In genomic region chr10:70333268-70333667, GRCh38 we compare ENCODE assay signal across 20 cellular contexts. TPM values are rescaled to one million over a fixed set of nuclear protein-coding genes. Genes with fewer than 3 reads are reported as not detected.
DNase-seq lines count a peak whose midpoint lies in the region; ATAC-seq, FAIRE-seq and TF ChIP-seq lines count a peak whose summit lies in the region.
"Had no signal": no experiment of that assay in that cellular context is flagged by ENCODE, and none has a peak within 500 bp of the region (broad histone marks: within the 10 kb centered on the region; RNA-seq: fewer than 3 reads in every experiment).

No MANE protein-coding gene starts in this region.

- intact Hi-C loops in HepG2 (cut with micrococcal nuclease; ENCODE audit: unreplicated experiment), result no loop called here
- intact Hi-C loops in right lobe of liver (cut with DNase I), result no loop called here
- intact Hi-C loops in spleen (cut with DNase I; ENCODE audit: low total_unique reads), result no loop called here
- intact Hi-C loops in mammary epithelial cell (cut with micrococcal nuclease), result loop anchor here (5.0 kb wide), 2 partner anchors 36 to 66 kb away; no protein-coding TSS in a partner anchor

- no peak for TF ChIP-seq POLR2A in HepG2 (IDR thresholded peaks at IDR 0.05; ENCODE audit: insufficient read depth in 1 of 2, low read depth in 2 of 2, low read length in 2 of 2)
- no peak for TF ChIP-seq POLR2A in right lobe of liver (IDR thresholded peaks at IDR 0.05)
- TF ChIP-seq POLR2A in spleen (IDR thresholded peaks at IDR 0.05), result no peak

- H4K20me1 ChIP-seq in HepG2 (ENCODE audit: insufficient read depth, low read length), result no peaks in the 10 kb centered on the region
- no peaks in the 10 kb centered on the region for H4K20me1 ChIP-seq in mammary epithelial cell (ENCODE audit: insufficient read depth, low read length)

- no peak overlapping the region for H3K23ac ChIP-seq in mesenchymal stem cell (ENCODE audit: low read length in 2 of 2)

- peak overlapping the region; percentile 79 for H4K8ac ChIP-seq in mesenchymal stem cell (ENCODE audit: low read length)

- no peak overlapping the region for H2BK15ac ChIP-seq in mesenchymal stem cell (ENCODE audit: low read depth, poor library complexity, severe bottlenecking)

- H2BK120ac ChIP-seq in mesenchymal stem cell (ENCODE audit: low read depth, low read length), result peak overlapping the region; percentile 37

- TF ChIP-seq CTCF in HepG2 (CRISPR knock-in tag; IDR thresholded peaks at IDR 0.05), result no peak
- TF ChIP-seq CTCF in right lobe of liver (IDR thresholded peaks at IDR 0.05), result no peak
- no peak for TF ChIP-seq CTCF in HEK293 (tag by site-specific recombination; IDR thresholded peaks at IDR 0.05)
- no peak for TF ChIP-seq CTCF in spleen (IDR thresholded peaks at IDR 0.05 in 8 of 11, conservative IDR thresholded peaks at IDR 0.05 in 3 of 11)
- no peak for TF ChIP-seq CTCF in mammary epithelial cell (conservative IDR thresholded peaks at IDR 0.05 in 1 of 2, IDR thresholded peaks at IDR 0.05 in 1 of 2; ENCODE audit: extremely low read depth in 1 of 2, insufficient read depth in 1 of 2, low read depth in 1 of 2, low read length in 2 of 2)

- in situ Hi-C loops in HepG2 (cut with HindIII; ENCODE audit: extremely low pct_ligation_motif_present, low pct_unique_long_range_greater_than_20kb), result no loop called here
- in situ Hi-C loops in mammary epithelial cell (cut with MboI; ENCODE audit: low sequenced_read_pairs in 2 of 2), result no loop called here

- no peak overlapping the region for H3K4me3 ChIP-seq in HepG2 (replicated peaks in 1 of 3; ENCODE audit: insufficient read depth in 1 of 3, low read depth in 2 of 3, low read length in 3 of 3)
- no peak overlapping the region for H3K4me3 ChIP-seq in right lobe of liver
- no peak overlapping the region for H3K4me3 ChIP-seq in HEK293 (ENCODE audit: low read depth, low read length)
- no peak overlapping the region for H3K4me3 ChIP-seq in mesenchymal stem cell (ENCODE audit: insufficient read depth in 1 of 2, low read depth in 1 of 2, low read length in 2 of 2)
- no peak overlapping the region for H3K4me3 ChIP-seq in spleen
- no peak overlapping the region for H3K4me3 ChIP-seq in mammary epithelial cell (replicated peaks in 1 of 3; ENCODE audit: insufficient read depth in 1 of 3, low read depth in 2 of 3, low read length in 3 of 3)
- H3K4me3 ChIP-seq: GM23248 had no signal

- BruUV-seq in HepG2 (replicated peaks; lab: Mats Ljungman, UMichigan) (no TSS peak), mammary epithelial cell (replicated peaks; lab: Mats Ljungman, UMichigan) (no TSS peak)

- H3K36me3 ChIP-seq in HepG2 (replicated peaks in 1 of 2; ENCODE audit: control insufficient read depth in 1 of 2, insufficient read depth in 2 of 2, low read length in 2 of 2) (no peaks in the 10 kb centered on the region), right lobe of liver (no peaks in the 10 kb centered on the region), HEK293 (ENCODE audit: control insufficient read depth in 2 of 2, insufficient read depth in 1 of 2, low read length in 2 of 2) (no peaks in the 10 kb centered on the region), mesenchymal stem cell (ENCODE audit: control insufficient read depth in 1 of 2, insufficient read depth in 2 of 2, low read depth in 1 of 2, low read length in 2 of 2) (peaks cover 0 to 16% of the 10 kb centered on the region in 2 experiments), spleen (no peaks in the 10 kb centered on the region), mammary epithelial cell (ENCODE audit: insufficient read depth, low read length) (no peaks in the 10 kb centered on the region)

- no peak overlapping the region for H3K9ac ChIP-seq in HepG2 (ENCODE audit: insufficient read depth, low read depth, low read length)
- H3K9ac ChIP-seq in mesenchymal stem cell (ENCODE audit: low read length), result no peak overlapping the region
- H3K9ac ChIP-seq in mammary epithelial cell (ENCODE audit: insufficient read depth, low read length), result no peak overlapping the region
- H3K9ac ChIP-seq: GM23248 had no signal

- H3K18ac ChIP-seq in mesenchymal stem cell (ENCODE audit: low read depth in 1 of 2, low read length in 2 of 2), result peak overlapping the region; percentile 28 to 47

- POLR2A ChIA-PET in HepG2 (lab: Yijun Ruan, JAX), result interaction anchor here (1.9 kb wide), 3 partner anchors 9 to 19 kb away, joined by 7 to 11 read pairs (median 7); no protein-coding TSS in a partner anchor
- POLR2A ChIA-PET in HEK293 (lab: Yijun Ruan, JAX), result interaction anchor here (0.7 kb wide), 1 partner anchor 183 kb away, joined by 3 read pairs; no protein-coding TSS in a partner anchor

- H3K4me2 ChIP-seq in HepG2 (ENCODE audit: low read depth, low read length) (no peak overlapping the region), mesenchymal stem cell (ENCODE audit: low read length, poor library complexity, severe bottlenecking) (no peak overlapping the region), mammary epithelial cell (ENCODE audit: insufficient read depth, low read depth, low read length) (no peak overlapping the region)

- H2AFZ ChIP-seq in HepG2 (ENCODE audit: low read length), result no peak overlapping the region
- no peak overlapping the region for H2AFZ ChIP-seq in mesenchymal stem cell (ENCODE audit: low read depth, low read length)
- H2AFZ ChIP-seq in mammary epithelial cell (ENCODE audit: low read depth, low read length), result no peak overlapping the region
- H2AFZ ChIP-seq: GM23248 had no signal

- H3K27ac ChIP-seq in HepG2 (ENCODE audit: extremely low read length, insufficient read depth, low read length), result no peak overlapping the region
- H3K27ac ChIP-seq in right lobe of liver, result no peak overlapping the region
- no peak overlapping the region for H3K27ac ChIP-seq in HEK293 (ENCODE audit: extremely low read depth, low read depth, low read length)
- H3K27ac ChIP-seq in mesenchymal stem cell (ENCODE audit: low read length, poor library complexity, severe bottlenecking), result no peak overlapping the region
- H3K27ac ChIP-seq in spleen, result no peak overlapping the region
- no peak overlapping the region for H3K27ac ChIP-seq in mammary epithelial cell (ENCODE audit: insufficient read depth, low read depth, low read length)
- H3K27ac ChIP-seq: GM23248, HL-60 had no signal

- H3K79me1 ChIP-seq in mesenchymal stem cell (replicated peaks; ENCODE audit: low read length, poor library complexity, severe bottlenecking), result peaks cover 17% of the 10 kb centered on the region

- peak overlapping the region in 1 of 2 experiments; percentile 65 for H3K4ac ChIP-seq in mesenchymal stem cell (ENCODE audit: low read depth in 1 of 2, low read length in 2 of 2)

- H3K27me3 ChIP-seq in HepG2 (ENCODE audit: control insufficient read depth in 1 of 2, insufficient read depth in 2 of 2, low read length in 2 of 2) (no peaks in the 10 kb centered on the region), right lobe of liver (no peaks in the 10 kb centered on the region), mesenchymal stem cell (ENCODE audit: control insufficient read depth in 1 of 2, insufficient read depth in 1 of 2, low read length in 2 of 2) (no peaks in the 10 kb centered on the region), spleen (replicated peaks in 1 of 7) (peaks cover 0 to 32% (median 0%) of the 10 kb centered on the region in 7 donors), mammary epithelial cell (ENCODE audit: insufficient read depth, low read length) (no peaks in the 10 kb centered on the region)

- H4K91ac ChIP-seq in mesenchymal stem cell (ENCODE audit: low read length), result peak overlapping the region; percentile 46

- H3K79me2 ChIP-seq in HepG2 (ENCODE audit: insufficient read depth, low read length) (no peaks in the 10 kb centered on the region), mammary epithelial cell (ENCODE audit: insufficient read depth, low read length) (no peaks in the 10 kb centered on the region)

- DNase-seq in HepG2 (ENCODE audit: low spot score) (no peak), right lobe of liver (no peak), mesenchymal stem cell (no peak), spleen (peak; percentile 27), mammary epithelial cell (no peak)
- DNase-seq: ACHN; C1 segment of cervical spinal cord; Calu3; CD4-positive, alpha-beta T cell; DMS 273 treated with DMSO at 0.1 percent for 48 hours; EL; GM23248; H7; KBM-7 had no signal

- dilution Hi-C loops in mammary epithelial cell (cut with HindIII; ENCODE audit: low sequenced_read_pairs), result no loop called here

- H3K4me1 ChIP-seq in HepG2 (ENCODE audit: insufficient read depth, low read length), result peaks cover 20% of the 10 kb centered on the region
- H3K4me1 ChIP-seq in right lobe of liver, result peaks cover 0 to 16% (median 9%) of the 10 kb centered on the region in 4 donors
- H3K4me1 ChIP-seq in HEK293 (ENCODE audit: control insufficient read depth, insufficient read depth, low read length), result peaks cover 7% of the 10 kb centered on the region
- peaks cover 30% of the 10 kb centered on the region for H3K4me1 ChIP-seq in mesenchymal stem cell (ENCODE audit: control insufficient read depth, insufficient read depth, low read depth, low read length)
- H3K4me1 ChIP-seq in spleen, result peaks cover 17 to 79% (median 36%) of the 10 kb centered on the region in 6 donors
- H3K4me1 ChIP-seq in mammary epithelial cell (ENCODE audit: insufficient read depth, low read length), result peaks cover 20% of the 10 kb centered on the region

- H2BK5ac ChIP-seq in mesenchymal stem cell (ENCODE audit: low read depth, low read length, poor library complexity, severe bottlenecking), result no peak overlapping the region

- no peak overlapping the region for H3K14ac ChIP-seq in mesenchymal stem cell (ENCODE audit: low read length in 2 of 2)

- no peak for FAIRE-seq in HepG2 (lab: Jason Lieb, UNC)
- FAIRE-seq: G401.6, GM12891 had no signal

- CTCF ChIA-PET in HepG2 (lab: Yijun Ruan, JAX; ENCODE audit: low intra/inter-chr PET ratio, low total read pairs), result no interaction called here
- CTCF ChIA-PET in HEK293 (lab: Yijun Ruan, JAX), result interaction anchor here (1.1 to 2.0 kb wide), 3 partner anchors 31 to 111 kb away, joined by 3 to 4 read pairs (median 4); no protein-coding TSS in a partner anchor
- CTCF ChIA-PET in mammary epithelial cell (lab: Charles Lee; ENCODE audit: low non-redundant PET), result no interaction called here

- H2BK12ac ChIP-seq in mesenchymal stem cell (ENCODE audit: low read length in 2 of 2), result peak overlapping the region in 1 of 2 experiments; percentile 92

- ATAC-seq in HepG2 (no peak), right lobe of liver (no peak), GM21423 (IDR thresholded peaks at IDR 0.05; ENCODE audit: unreplicated experiment) (no peak), GM21717 (IDR thresholded peaks at IDR 0.05; ENCODE audit: unreplicated experiment) (no peak)

- TF ChIP-seq RAD21 in HepG2 (CRISPR knock-in tag; IDR thresholded peaks at IDR 0.05), result no peak

- 100% methylated on average over 1 of the region's 2 CpGs for WGBS in HepG2 (ENCODE audit: low lambda C conversion rate)
- WGBS in right lobe of liver (ENCODE audit: insufficient coverage, low coverage, low lambda C conversion rate, missing lambda C conversion rate), result no CpG with 5 or more reads among the region's 2 CpGs
- WGBS in mesenchymal stem cell, result 100% methylated on average over 1 of the region's 2 CpGs
- WGBS in spleen, 5 donors, result 92 to 100% (median 95%) methylated on average over 2 of the region's 2 CpGs
- 100% methylated on average over 2 of the region's 2 CpGs for WGBS in mammary epithelial cell (ENCODE audit: low coverage, missing lambda C conversion rate)

- 0 out of 2 replicates have a peak, but pooled peaks cover 10% of the 10 kb centered on the region for H3K9me3 ChIP-seq in HepG2 (ENCODE audit: low read length)
- no peaks in the 10 kb centered on the region for H3K9me3 ChIP-seq in right lobe of liver
- no peaks in the 10 kb centered on the region for H3K9me3 ChIP-seq in HEK293 (ENCODE audit: control insufficient read depth, insufficient read depth, low read depth, low read length)
- peaks cover 10% of the 10 kb centered on the region for H3K9me3 ChIP-seq in mesenchymal stem cell (ENCODE audit: control insufficient read depth, low read length)
- H3K9me3 ChIP-seq in spleen, result peaks cover 0 to 14% (median 0%) of the 10 kb centered on the region in 8 donors
- H3K9me3 ChIP-seq in mammary epithelial cell (replicated peaks; ENCODE audit: insufficient read depth, low read length), result no peaks in the 10 kb centered on the region

- peak overlapping the region; percentile 57 for H2AK5ac ChIP-seq in mesenchymal stem cell (ENCODE audit: low read length, severe bottlenecking)

- TF ChIP-seq EP300 in HepG2 (IDR thresholded peaks at IDR 0.05; ENCODE audit: low read depth in 2 of 2, low read length in 2 of 2), result no peak
- TF ChIP-seq EP300 in HepG2 (CRISPR knock-in tag; IDR thresholded peaks at IDR 0.05; ENCODE audit: borderline replicate concordance), result no peak

RNA-seq across cellular contexts. Expression of gene LRRC20, which starts 49.2 kb away (rescaled TPM):
- total RNA-seq in HepG2 (2016; rRNA removed; fragmentation: Illumina TruSeq; extraction: Trizol), result 37.5 and 38.6 TPM in 2 replicates
- 7.5 and 7.6 TPM in 2 replicates for total RNA-seq in HepG2 (2016; cell fraction: cytosol; rRNA removed; fragmentation: Illumina TruSeq; extraction: Trizol; ENCODE audit: low read depth)
- 31.9 and 38.9 TPM in 2 replicates for total RNA-seq in HepG2 (2016; cell fraction: insoluble cytoplasmic fraction; rRNA removed; fragmentation: Illumina TruSeq; extraction: Trizol)
- total RNA-seq in HepG2 (2016; cell fraction: membrane; rRNA removed; fragmentation: Illumina TruSeq; extraction: Trizol), result 28.7 and 30.2 TPM in 2 replicates
- total RNA-seq in HepG2 (2016; cell fraction: nucleus; rRNA removed; fragmentation: Illumina TruSeq; extraction: Trizol), result 21.0 and 21.2 TPM in 2 replicates
- polyA plus RNA-seq in HepG2 (2011; rRNA removed), result 31.1 and 37.0 TPM in 2 replicates
- 40.7 and 41.5 TPM in 2 replicates for polyA plus RNA-seq in HepG2 (2011; cell fraction: cytosol; rRNA removed)
- polyA plus RNA-seq in HepG2 (2011; cell fraction: nucleus; rRNA removed), result 39.1 and 48.3 TPM in 2 replicates
- 20.8 and 26.7 TPM in 2 replicates for polyA plus RNA-seq in HepG2 (2012)
- 6.9 and 8.4 TPM in 2 replicates for polyA plus RNA-seq in HepG2 (2016; cell fraction: cytosol; fragmentation: Illumina TruSeq; extraction: Trizol; ENCODE audit: low read depth)
- polyA plus RNA-seq in HepG2 (2016; cell fraction: insoluble cytoplasmic fraction; fragmentation: Illumina TruSeq; extraction: Trizol; ENCODE audit: low read depth), result 39.8 and 43.5 TPM in 2 replicates
- polyA plus RNA-seq in HepG2 (2016; cell fraction: membrane; fragmentation: Illumina TruSeq; extraction: Trizol; ENCODE audit: low read depth), result 24.8 and 26.5 TPM in 2 replicates
- 43.4 and 44.0 TPM in 2 replicates for polyA plus RNA-seq in HepG2 (2016; cell fraction: nucleus; fragmentation: Illumina TruSeq; extraction: Trizol; ENCODE audit: insufficient read depth, low read depth)
- 8.9 and 35.0 TPM in 2 replicates for polyA minus RNA-seq in HepG2 (2011; rRNA and poly(A)+ RNA removed; ENCODE audit: low replicate concordance)
- 14.2 and 15.2 TPM in 2 replicates for polyA minus RNA-seq in HepG2 (2011; cell fraction: cytosol; rRNA and poly(A)+ RNA removed)
- polyA minus RNA-seq in HepG2 (2011; cell fraction: nucleus; rRNA and poly(A)+ RNA removed), result 8.6 and 11.4 TPM in 2 replicates
- total RNA-seq in right lobe of liver, result 10 to 100 TPM in 5 of 6 experiments, 1 to 10 TPM in 1; 9.6 to 22.5 (median 16.6) TPM
- 15.0 TPM for polyA plus RNA-seq in mesenchymal stem cell (2013, experiment 1 of 2)
- 16.2 TPM for polyA plus RNA-seq in mesenchymal stem cell (2013, experiment 2 of 2)
- 1 to 10 TPM; 2.4 to 4.9 (median 3.9) TPM for total RNA-seq in spleen
- 1 to 10 TPM; 1.6 to 3.6 (median 2.9) TPM for polyA plus RNA-seq in spleen
- 1 to 10 TPM; 3.0 to 9.4 TPM for total RNA-seq in mammary epithelial cell
- polyA plus RNA-seq in mammary epithelial cell, result 14.2 TPM
- polyA minus RNA-seq in mammary epithelial cell, result 2.9 TPM

RNA-seq across cellular contexts. Expression of gene NPFFR1, which starts 49.5 kb away (rescaled TPM):
- total RNA-seq in HepG2 (2016; rRNA removed; fragmentation: Illumina TruSeq; extraction: Trizol) (under 0.01 TPM in 1 of 2 replicates, not detected in the other), right lobe of liver (not detected), spleen (under 1 TPM in 5 of 7 donors, not detected in 2; 0.06 to 0.63 (median 0.09) TPM), mammary epithelial cell (under 1 TPM in 1 of 2 donors, not detected in 1; under 0.01 TPM)
- under 0.01 TPM in 1 of 2 replicates, not detected in the other for total RNA-seq in HepG2 (2016; cell fraction: cytosol; rRNA removed; fragmentation: Illumina TruSeq; extraction: Trizol; ENCODE audit: low read depth)
- 0.02 TPM in 1 of 2 replicates, not detected in the other for total RNA-seq in HepG2 (2016; cell fraction: insoluble cytoplasmic fraction; rRNA removed; fragmentation: Illumina TruSeq; extraction: Trizol)
- total RNA-seq in HepG2 (2016; cell fraction: membrane; rRNA removed; fragmentation: Illumina TruSeq; extraction: Trizol), result not detected in 2 replicates
- total RNA-seq in HepG2 (2016; cell fraction: nucleus; rRNA removed; fragmentation: Illumina TruSeq; extraction: Trizol), result not detected in 2 replicates
- polyA plus RNA-seq in HepG2 (2011; rRNA removed) (not detected in 2 replicates), spleen (under 1 TPM; under 0.01 to 0.15 (median 0.06) TPM), mammary epithelial cell (0.01 TPM)
- not detected in 2 replicates for polyA plus RNA-seq in HepG2 (2011; cell fraction: cytosol; rRNA removed)
- polyA plus RNA-seq in HepG2 (2011; cell fraction: nucleus; rRNA removed), result 0.02 TPM in 1 of 2 replicates, not detected in the other
- polyA plus RNA-seq in HepG2 (2012), result not detected in 2 replicates
- 0.01 and 0.02 TPM in 2 replicates for polyA plus RNA-seq in HepG2 (2016; cell fraction: cytosol; fragmentation: Illumina TruSeq; extraction: Trizol; ENCODE audit: low read depth)
- not detected in 2 replicates for polyA plus RNA-seq in HepG2 (2016; cell fraction: insoluble cytoplasmic fraction; fragmentation: Illumina TruSeq; extraction: Trizol; ENCODE audit: low read depth)
- not detected in 2 replicates for polyA plus RNA-seq in HepG2 (2016; cell fraction: membrane; fragmentation: Illumina TruSeq; extraction: Trizol; ENCODE audit: low read depth)
- not detected in 2 replicates for polyA plus RNA-seq in HepG2 (2016; cell fraction: nucleus; fragmentation: Illumina TruSeq; extraction: Trizol; ENCODE audit: insufficient read depth, low read depth)
- polyA minus RNA-seq in HepG2 (2011; rRNA and poly(A)+ RNA removed; ENCODE audit: low replicate concordance), result not detected in 2 replicates
- not detected in 2 replicates for polyA minus RNA-seq in HepG2 (2011; cell fraction: cytosol; rRNA and poly(A)+ RNA removed)
- polyA minus RNA-seq in HepG2 (2011; cell fraction: nucleus; rRNA and poly(A)+ RNA removed), result under 0.01 TPM in 1 of 2 replicates, not detected in the other
- under 0.01 TPM for polyA plus RNA-seq in mesenchymal stem cell (2013, experiment 1 of 2)
- under 0.01 TPM for polyA plus RNA-seq in mesenchymal stem cell (2013, experiment 2 of 2)
- not detected for polyA minus RNA-seq in mammary epithelial cell
- total RNA-seq: GM23248, H7 had no signal
- polyA plus RNA-seq: GM23248 had no signal

Comparison
In these comparisons a context has a peak if more than half of its experiments do, and no peak if none do; other contexts are left out.
1. Of the 63 proteins assayed by ChIP-seq in both HepG2 and HEK293: peak only in HepG2: none; only in HEK293: SETDB1; in both: none; in neither: 62.